In genomic region chr9:134944916-134945315, GRCh38 we compare ENCODE assay signal across 15 cellular contexts. TPM values are rescaled to one million over a fixed set of nuclear protein-coding genes. Genes with fewer than 3 reads are reported as not detected.
"Had no signal": no experiment of that assay in that cellular context is flagged by ENCODE, and none has a peak within 500 bp of the region (broad histone marks: within the 10 kb centered on the region; RNA-seq: fewer than 3 reads in every experiment).

No MANE protein-coding gene starts in this region.

- H3K27ac ChIP-seq: hepatocyte had no signal

- H3K9me3 ChIP-seq: tibial nerve had no signal

- H3K36me3 ChIP-seq: tibial nerve had no signal

- ATAC-seq: activated CD8-positive, alpha-beta T cell treated with anti-CD3 and anti-CD28 coated beads for 36 hours had no signal

- H3K4me3 ChIP-seq: coronary artery, hepatocyte, lung, smooth muscle cell, tibial nerve had no signal

- H3K27me3 ChIP-seq: hepatocyte had no signal

- H3K4me2 ChIP-seq: smooth muscle cell had no signal

- DNase-seq: activated CD4-positive, alpha-beta T cell treated with anti-CD3 and anti-CD28 coated beads for 4 hours; activated CD8-positive, alpha-beta memory T cell treated with anti-CD3 and anti-CD28 coated beads, Interleukin-2, amount 50 U/mL, for 4 hours; activated CD8-positive, alpha-beta T cell treated with anti-CD3 and anti-CD28 coated beads for 36 hours; caudate nucleus; effector CD8-positive, alpha-beta T cell; kidney glomerular epithelial cell; nephron progenitor cell; stimulated activated CD4-positive, alpha-beta T cell treated with anti-CD3 and anti-CD28 coated beads, Interleukin-1b, Interleukin-23, amount 100 ng/mL, for 48 hours; stimulated activated naive B cell treated with anti-CD40 and anti-IgM and Interleukin-4, amounts not matched to agents 10 μg/mL and 1 μg/mL and 100 μg/mL, for 72 hours; T-helper 1 cell had no signal

RNA-seq across cellular contexts. Expression of gene FCN1, which starts 27.2 kb away (rescaled TPM):
- total RNA-seq: activated CD8-positive, alpha-beta T cell treated with anti-CD3 and anti-CD28 coated beads for 36 hours; hepatocyte; smooth muscle cell had no signal
- polyA plus RNA-seq: hepatocyte had no signal
